11 cellular contexts compared by ENCODE assay signal in the genomic region with DNA sequence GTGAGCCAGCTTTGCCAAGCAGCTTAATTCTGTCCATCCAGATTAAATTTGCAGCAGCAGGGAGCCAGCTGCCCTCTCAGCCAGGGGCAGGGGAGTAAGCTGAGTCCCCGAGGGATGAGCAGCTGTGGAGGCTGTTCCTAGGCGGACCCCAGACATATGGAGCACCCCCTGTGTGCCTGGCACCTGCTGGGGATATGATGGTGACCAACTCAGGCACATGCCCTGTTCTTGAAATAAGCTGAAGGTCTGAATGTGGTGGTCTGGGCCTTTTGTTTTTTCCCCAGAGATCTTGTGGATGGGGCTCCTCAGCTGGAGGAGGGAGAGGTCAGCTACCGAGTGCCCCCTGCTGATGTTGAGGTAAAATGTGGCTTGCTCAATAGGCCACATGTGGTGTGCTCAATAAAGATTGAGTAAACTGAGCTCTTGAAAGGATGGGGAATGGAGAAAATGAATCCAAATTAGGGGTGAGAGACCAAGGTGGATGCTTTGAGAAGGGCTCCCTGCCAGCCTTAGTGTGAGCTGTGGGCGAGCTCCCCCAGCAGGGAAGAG.
DNase-seq lines count a peak whose midpoint lies in the region; ATAC-seq and TF ChIP-seq lines count a peak whose summit lies in the region.
"Had no signal": no experiment of that assay in that cellular context is flagged by ENCODE, and none has a peak within 500 bp of the region (broad histone marks: within the 10 kb centered on the region; RNA-seq: fewer than 3 reads in every experiment).

No MANE protein-coding gene starts in this region.

- no peak overlapping the region for H3K4me3 ChIP-seq in ectodermal cell (ENCODE audit: insufficient read depth, low read depth, low read length)
- no peak overlapping the region for H3K4me3 ChIP-seq in rectal smooth muscle tissue (ENCODE audit: low read length)

- ATAC-seq in GM18505 (IDR thresholded peaks at IDR 0.05; ENCODE audit: unreplicated experiment) = no peak
- no peak for ATAC-seq in HG03097 (IDR thresholded peaks at IDR 0.05; ENCODE audit: low FRiP score, unreplicated experiment)

- H3K4me1 ChIP-seq in ectodermal cell (ENCODE audit: control insufficient read depth, insufficient read depth, low read length) = peaks cover 38% of the 10 kb centered on the region
- peaks cover 38% of the 10 kb centered on the region for H3K4me1 ChIP-seq in rectal smooth muscle tissue (ENCODE audit: control insufficient read depth, insufficient read depth, low read length)

- H3K9me3 ChIP-seq in ectodermal cell (ENCODE audit: control insufficient read depth, low read length) = no peaks in the 10 kb centered on the region

- H3K36me3 ChIP-seq in ectodermal cell (ENCODE audit: control insufficient read depth, insufficient read depth, low read length) (peaks cover 31% of the 10 kb centered on the region), rectal smooth muscle tissue (ENCODE audit: control insufficient read depth, insufficient read depth, low read length) (no peaks in the 10 kb centered on the region)

- DNase-seq in GF-D8 (lab: John Stamatoyannopoulos, UW) = peak; percentile 52
- peak; percentile 62 to 92 for DNase-seq in NCI-H524 (lab: John Stamatoyannopoulos, UW)
- DNase-seq in NCI-H1694 (lab: John Stamatoyannopoulos, UW) = no peak
- DNase-seq in superior temporal gyrus (ENCODE audit: extremely low spot score) = no peak
- DNase-seq: activated CD4-positive, CD25-positive, alpha-beta regulatory T cell; activated naive CD4-positive, alpha-beta T cell treated with Interleukin-2 at 50 U/mL for 16 hours; GOT3 had no signal

- WGBS in ectodermal cell, 2 experiments = 41 to 42% methylated on average over 4 of the region's 4 CpGs

- peak overlapping the region; percentile 13 for H3K27ac ChIP-seq in ectodermal cell (ENCODE audit: insufficient read depth, low read depth, low read length, poor library complexity, severe bottlenecking)
- peak overlapping the region; percentile 99 for H3K27ac ChIP-seq in rectal smooth muscle tissue (ENCODE audit: low read depth, low read length)

- H3K27me3 ChIP-seq in ectodermal cell (ENCODE audit: control insufficient read depth, insufficient read depth, low read length, poor library complexity, severe bottlenecking) (no peaks in the 10 kb centered on the region), rectal smooth muscle tissue (ENCODE audit: control insufficient read depth, insufficient read depth, low read length) (no peaks in the 10 kb centered on the region)

- H3K9ac ChIP-seq in rectal smooth muscle tissue (ENCODE audit: low read length) = no peak overlapping the region

- TF ChIP-seq POLR2A in GM18505 (IDR thresholded peaks at IDR 0.05; ENCODE audit: borderline replicate concordance, extremely low read depth, insufficient read depth, insufficient read length) = no peak

Comparison
In these comparisons a context has a peak if more than half of its experiments do, and no peak if none do; other contexts are left out.
1. DNase-seq: peak in GF-D8 (single experiment) and NCI-H524 (2 of 2); none in NCI-H1694 (single experiment) and superior temporal gyrus (single experiment).